Comparison of ENCODE assay signal across 24 cellular contexts in the genomic region with DNA sequence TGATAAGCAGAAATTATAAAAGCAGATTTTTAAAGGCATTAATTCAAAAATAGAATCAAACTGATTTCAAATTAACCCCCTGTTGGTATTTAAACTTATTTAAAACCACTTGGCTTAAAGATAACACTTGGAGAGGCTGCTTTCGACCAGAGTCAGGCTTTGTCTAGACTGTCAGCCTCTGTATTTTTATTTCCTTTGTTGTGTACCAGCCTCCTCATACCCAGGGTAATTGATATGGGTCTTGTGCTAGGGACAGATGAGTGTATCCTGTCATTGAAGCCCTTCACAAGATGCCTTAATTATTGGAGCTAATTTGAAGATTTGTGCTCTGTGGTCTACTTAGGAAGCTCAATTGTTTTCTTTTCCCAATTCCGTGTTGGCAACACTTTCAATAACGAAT.
"Had no signal": no experiment of that assay in that cellular context is flagged by ENCODE, and none has a peak within 500 bp of the region (broad histone marks: within the 10 kb centered on the region; RNA-seq: fewer than 3 reads in every experiment).

No MANE protein-coding gene starts in this region.

- H3K27me3 Mint-ChIP-seq: activated B cell treated with CpG ODN at 0.5 μM for 24 hours; activated naive CD4-positive, alpha-beta T cell treated with anti-CD3 and anti-CD28 coated beads, Interleukin-2, amount 50 U/mL, for 24 hours; progenitor cell of endocrine pancreas; type B pancreatic cell had no signal

- H3K36me3 Mint-ChIP-seq: activated naive CD4-positive, alpha-beta T cell treated with anti-CD3 and anti-CD28 coated beads, Interleukin-2, amount 50 U/mL, for 24 hours; naive thymus-derived CD4-positive, alpha-beta T cell had no signal

- H3K4me3 ChIP-seq: adrenal gland, colonic mucosa, right atrium auricular region, skin epidermis had no signal

- H3K9me3 Mint-ChIP-seq: activated B cell treated with CpG ODN at 0.5 μM for 24 hours; activated CD4-positive, alpha-beta T cell treated with anti-CD3 and anti-CD28 coated beads, Interleukin-2, amount 10 ng/mL, durations not matched to agents 24 days and 14 days; T-helper 2 cell treated with Interferon-gamma antibody and Interleukin-4, amounts not matched to agents 5 μg/mL and 100 μg/mL, for 36 hours had no signal

- DNase-seq: activated B cell treated with CpG ODN at 0.5 μM for 24 hours; activated CD4-positive, alpha-beta T cell treated with anti-CD3 and anti-CD28 coated beads, Interleukin-2, amount 10 ng/mL, durations not matched to agents 24 days and 14 days; activated CD8-positive, alpha-beta memory T cell treated with anti-CD3 and anti-CD28 coated beads, Interleukin-2, amount 50 U/mL, for 4 hours; activated CD8-positive, alpha-beta T cell treated with anti-CD3 and anti-CD28 coated beads, Interleukin-2, amount 10 ng/mL, durations not matched to agents 7 days and 5 days; activated effector memory CD4-positive, alpha-beta T cell treated with anti-CD3 and anti-CD28 coated beads, Interleukin-2, amount 50 U/mL, for 16 hours; activated T-cell treated with anti-CD3 and anti-CD28 coated beads, Interleukin-2, amount 50 U/mL, for 48 hours; adrenal gland; caudate nucleus; colonic mucosa; foreskin keratinocyte; head of caudate nucleus; left cardiac atrium; naive thymus-derived CD4-positive, alpha-beta T cell; nucleus accumbens; stimulated activated CD4-positive, alpha-beta T cell treated with anti-CD3 and anti-CD28 coated beads, Interleukin-15, amount 100 ng/mL, for 24 hours; stimulated activated CD4-positive, alpha-beta T cell treated with anti-CD3 and anti-CD28 coated beads, Interleukin-4, amount 100 ng/mL, for 24 hours; stimulated activated naive CD4-positive, alpha-beta T cell; SW 1271 had no signal

- ATAC-seq: activated CD8-positive, alpha-beta T cell treated with anti-CD3 and anti-CD28 coated beads, Interleukin-2, amount 10 ng/mL, durations not matched to agents 7 days and 5 days; foreskin keratinocyte; naive thymus-derived CD4-positive, alpha-beta T cell had no signal

- H3K4me1 Mint-ChIP-seq: activated B cell treated with CpG ODN at 0.5 μM for 24 hours; activated CD4-positive, alpha-beta T cell treated with anti-CD3 and anti-CD28 coated beads, Interleukin-2, amount 10 ng/mL, durations not matched to agents 24 days and 14 days; activated naive CD4-positive, alpha-beta T cell treated with anti-CD3 and anti-CD28 coated beads, Interleukin-2, amount 50 U/mL, for 24 hours had no signal

- H3K27ac ChIP-seq: adrenal gland, colonic mucosa, foreskin keratinocyte had no signal

- H3K4me1 ChIP-seq: colonic mucosa had no signal

- H3K36me3 ChIP-seq: adrenal gland, colonic mucosa, right atrium auricular region had no signal

- H3K27me3 ChIP-seq: adrenal gland, colonic mucosa, foreskin keratinocyte, right atrium auricular region had no signal

- H3K27ac Mint-ChIP-seq: activated B cell treated with CpG ODN at 0.5 μM for 24 hours; activated CD4-positive, alpha-beta T cell treated with anti-CD3 and anti-CD28 coated beads, Interleukin-2, amount 10 ng/mL, durations not matched to agents 24 days and 14 days; activated CD8-positive, alpha-beta T cell treated with anti-CD3 and anti-CD28 coated beads, Interleukin-2, amount 10 ng/mL, durations not matched to agents 7 days and 5 days; activated naive CD4-positive, alpha-beta T cell treated with anti-CD3 and anti-CD28 coated beads, Interleukin-2, amount 50 U/mL, for 24 hours; naive thymus-derived CD4-positive, alpha-beta T cell; progenitor cell of endocrine pancreas; T-helper 2 cell treated with Interferon-gamma antibody and Interleukin-4, amounts not matched to agents 5 μg/mL and 100 μg/mL, for 36 hours; type B pancreatic cell had no signal

- H3K4me3 Mint-ChIP-seq: activated B cell treated with CpG ODN at 0.5 μM for 24 hours; activated CD4-positive, alpha-beta T cell treated with anti-CD3 and anti-CD28 coated beads, Interleukin-2, amount 10 ng/mL, durations not matched to agents 24 days and 14 days; activated CD8-positive, alpha-beta T cell treated with anti-CD3 and anti-CD28 coated beads, Interleukin-2, amount 10 ng/mL, durations not matched to agents 7 days and 5 days; activated naive CD4-positive, alpha-beta T cell treated with anti-CD3 and anti-CD28 coated beads, Interleukin-2, amount 50 U/mL, for 24 hours; naive thymus-derived CD4-positive, alpha-beta T cell; T-helper 2 cell treated with Interferon-gamma antibody and Interleukin-4, amounts not matched to agents 5 μg/mL and 100 μg/mL, for 36 hours; type B pancreatic cell had no signal
